ENCODE assay signal across 30 cellular contexts in the genomic region with DNA sequence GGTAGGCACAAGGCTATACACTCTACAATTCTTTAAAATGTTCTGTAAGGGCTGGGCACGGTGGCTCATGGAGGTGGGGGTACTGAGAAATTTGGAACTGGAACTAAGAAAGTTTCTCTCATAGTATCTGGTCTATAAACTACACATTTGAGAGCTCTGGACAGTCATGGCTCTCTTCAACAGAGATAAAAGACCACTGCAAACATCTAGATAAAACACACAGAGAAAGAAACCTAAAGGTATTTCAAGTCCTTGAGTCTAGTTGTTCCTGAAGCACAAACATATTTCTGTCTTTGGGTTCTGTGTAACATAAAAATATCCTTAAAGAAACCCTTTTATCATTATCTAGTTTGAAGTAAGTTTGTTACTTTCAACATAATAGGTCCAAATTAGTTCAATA. TPM values are rescaled to one million over a fixed set of nuclear protein-coding genes. Genes with fewer than 3 reads are reported as not detected.
DNase-seq lines count a peak whose midpoint lies in the region; ATAC-seq, FAIRE-seq and TF ChIP-seq lines count a peak whose summit lies in the region.
"Had no signal": no experiment of that assay in that cellular context is flagged by ENCODE, and none has a peak within 500 bp of the region (broad histone marks: within the 10 kb centered on the region; RNA-seq: fewer than 3 reads in every experiment).

No MANE protein-coding gene starts in this region.

- H2BK120ac ChIP-seq in IMR-90 (ENCODE audit: low read depth, low read length) (no peak overlapping the region), H9 (ENCODE audit: low read depth, low read length, poor library complexity, severe bottlenecking) (no peak overlapping the region)

- POLR2A ChIA-PET in IMR-90 (lab: Charles Lee; ENCODE audit: unreplicated experiment) (no interaction called here), GM12878 (lab: Charles Lee) (interaction anchor here (11.4 to 14.9 kb wide), 2 partner anchors 16 to 21 kb away, joined by 246 to 329 read pairs; no protein-coding TSS in a partner anchor)

- no peak overlapping the region for H2BK12ac ChIP-seq in H9 (ENCODE audit: insufficient read length, low read depth, low read length)

- no peak for DNase-seq in activated T-cell treated with anti-CD3 and anti-CD28 coated beads, Interleukin-2, amount 50 U/mL, for 72 hours
- no peak for DNase-seq in activated T-cell treated with anti-CD3 and anti-CD28 coated beads, Interleukin-2, amount 50 U/mL, for 24 hours
- DNase-seq in IMR-90 (no peak), GM12878 (ENCODE audit: low read depth, low spot score) (no peak), H9 (no peak)
- DNase-seq in stimulated activated naive B cell treated with anti-CD40 and anti-IgM and Interleukin-4, amounts not matched to agents 10 μg/mL and 1 μg/mL and 100 μg/mL, for 72 hours: no peak
- DNase-seq in stimulated activated CD4-positive, alpha-beta T cell treated with anti-CD3 and anti-CD28 coated beads, Interleukin-4, amount 100 ng/mL, for 24 hours: no peak
- DNase-seq: 8988T; activated CD8-positive, alpha-beta memory T cell treated with anti-CD3 and anti-CD28 coated beads, Interleukin-2, amount 10 ng/mL, durations not matched to agents 7 days and 5 days; activated naive CD4-positive, alpha-beta T cell treated with anti-CD3 and anti-CD28 coated beads for 36 hours; activated T-cell treated with anti-CD3 and anti-CD28 coated beads, Interleukin-2, amount 50 U/mL, for 48 hours; body of pancreas; CD4-positive, alpha-beta memory T cell; cerebellar nuclear complex; DMS 273 treated with DMSO at 0.1 percent for 48 hours; kidney; left ventricle myocardium superior; naive thymus-derived CD4-positive, alpha-beta T cell; NCI-H1694 treated with DMSO at 0.1 percent for 48 hours; NCI-H446 treated with DMSO at 0.1 percent for 48 hours; substantia nigra; trophoblast cell had no signal

- H2AK5ac ChIP-seq in IMR-90 (ENCODE audit: low read depth, low read length): peak overlapping the region; percentile 13; the same call in 1 of the 2 replicates
- H2AK5ac ChIP-seq in H9 (ENCODE audit: insufficient read length, low read length): no peak overlapping the region

- WGBS in IMR-90 (ENCODE audit: extremely low coverage in 2 of 2, insufficient read length in 1 of 2), 2 experiments: no CpG with 5 or more reads among the region's 1 CpG
- 100% methylated on average over 1 of the region's 1 CpG for WGBS in GM12878 (ENCODE audit: insufficient coverage, insufficient replicate concordance, low lambda C conversion rate, missing lambda C conversion rate)
- WGBS in H9 (ENCODE audit: extremely low coverage, insufficient read length, low lambda C conversion rate): no CpG with 5 or more reads among the region's 1 CpG

- TF ChIP-seq EP300 in GM12878 (IDR thresholded peaks at IDR 0.05; ENCODE audit: borderline replicate concordance in 1 of 2, control insufficient read depth in 1 of 2, low read depth in 2 of 2, low read length in 2 of 2): no peak

- no peak for FAIRE-seq in GM12878 (lab: Jason Lieb, UNC)
- FAIRE-seq: frontal cortex, kidney had no signal

- SMC1A ChIA-PET in GM12878 (lab: Charles Lee; ENCODE audit: uncharacterized antibody, unreplicated experiment): interaction anchor here (1.2 to 3.0 kb wide), 5 partner anchors 10 to 34 kb away, joined by 3 to 15 read pairs (median 4); no protein-coding TSS in a partner anchor

- H3K56ac ChIP-seq in IMR-90 (ENCODE audit: extremely low read depth, insufficient read depth, low read length) (no peak overlapping the region), H9 (ENCODE audit: insufficient read length, low read depth, low read length) (no peak overlapping the region)

- H3K18ac ChIP-seq in IMR-90 (ENCODE audit: low read depth, low read length) (no peak overlapping the region), H9 (ENCODE audit: insufficient read length, low read depth, low read length) (no peak overlapping the region)

- H3K4ac ChIP-seq in IMR-90 (ENCODE audit: low read depth, low read length) (no peak overlapping the region), H9 (ENCODE audit: low read depth, low read length) (no peak overlapping the region)

- peaks cover 68% of the 10 kb centered on the region for H3K4me1 Mint-ChIP-seq in activated T-cell treated with anti-CD3 and anti-CD28 coated beads, Interleukin-2, amount 50 U/mL, for 72 hours (ENCODE audit: low read depth)
- peaks cover 66% of the 10 kb centered on the region for H3K4me1 Mint-ChIP-seq in activated T-cell treated with anti-CD3 and anti-CD28 coated beads, Interleukin-2, amount 50 U/mL, for 24 hours (ENCODE audit: low read depth)
- peaks cover 31 to 69% of the 10 kb centered on the region in 2 donors for H3K4me1 Mint-ChIP-seq in stimulated activated naive B cell treated with anti-CD40 and anti-IgM and Interleukin-4, amounts not matched to agents 10 μg/mL and 1 μg/mL and 100 μg/mL, for 72 hours
- H3K4me1 Mint-ChIP-seq in H9: peaks cover 28 to 32% of the 10 kb centered on the region in 2 experiments

- H3K9ac ChIP-seq in IMR-90 (ENCODE audit: low read depth, low read length): no peak overlapping the region
- H3K9ac ChIP-seq in GM12878 (ENCODE audit: control insufficient read depth, insufficient read depth, low read length): peak overlapping the region; percentile 37; the same call in 1 of the 2 replicates
- H3K9ac ChIP-seq in H9 (ENCODE audit: extremely low read depth, insufficient read length, low read length): no peak overlapping the region

- peaks cover 0 to 2% of the 10 kb centered on the region in 2 donors for H3K9me3 Mint-ChIP-seq in activated T-cell treated with anti-CD3 and anti-CD28 coated beads, Interleukin-2, amount 50 U/mL, for 72 hours
- H3K9me3 Mint-ChIP-seq in activated T-cell treated with anti-CD3 and anti-CD28 coated beads, Interleukin-2, amount 50 U/mL, for 24 hours: no peaks in the 10 kb centered on the region
- H3K9me3 Mint-ChIP-seq in stimulated activated naive B cell treated with anti-CD40 and anti-IgM and Interleukin-4, amounts not matched to agents 10 μg/mL and 1 μg/mL and 100 μg/mL, for 72 hours: no peaks in the 10 kb centered on the region
- H3K9me3 Mint-ChIP-seq in H9: no peaks in the 10 kb centered on the region
- H3K9me3 Mint-ChIP-seq: activated naive CD4-positive, alpha-beta T cell treated with anti-CD3 and anti-CD28 coated beads for 36 hours; CD4-positive, alpha-beta memory T cell; stimulated activated effector memory CD8-positive, alpha-beta T cell treated with anti-CD3 and anti-CD28 coated beads, Interleukin-12 subunit alpha, Interleukin-12 subunit beta, amount 100 ng/mL, for 72 hours had no signal

- H2BK15ac ChIP-seq in IMR-90 (ENCODE audit: low read depth, low read length) (no peak overlapping the region), H9 (ENCODE audit: low read depth, low read length) (no peak overlapping the region)

- peaks cover 15% of the 10 kb centered on the region for H3K9me1 ChIP-seq in IMR-90 (ENCODE audit: insufficient read depth, low read length)

- H3K9me3 ChIP-seq in IMR-90 (ENCODE audit: control insufficient read depth, insufficient read depth, low read length): no peaks in the 10 kb centered on the region
- H3K9me3 ChIP-seq in GM12878 (replicated peaks; ENCODE audit: control insufficient read depth, insufficient read depth, low read length): peaks cover 2% of the 10 kb centered on the region; the same call in 2 of the 3 replicates
- no peaks in the 10 kb centered on the region for H3K9me3 ChIP-seq in H9 (ENCODE audit: control insufficient read depth, low read depth, low read length)
- H3K9me3 ChIP-seq: body of pancreas, neutrophil, SJSA1 had no signal

- H3K4me3 Mint-ChIP-seq in activated T-cell treated with anti-CD3 and anti-CD28 coated beads, Interleukin-2, amount 50 U/mL, for 72 hours: no peak overlapping the region
- no peak overlapping the region for H3K4me3 Mint-ChIP-seq in activated T-cell treated with anti-CD3 and anti-CD28 coated beads, Interleukin-2, amount 50 U/mL, for 24 hours
- peak overlapping the region in 1 of 2 donors; percentile 52 for H3K4me3 Mint-ChIP-seq in stimulated activated naive B cell treated with anti-CD40 and anti-IgM and Interleukin-4, amounts not matched to agents 10 μg/mL and 1 μg/mL and 100 μg/mL, for 72 hours
- H3K4me3 Mint-ChIP-seq in H9: no peak overlapping the region
- H3K4me3 Mint-ChIP-seq: activated CD8-positive, alpha-beta memory T cell treated with anti-CD3 and anti-CD28 coated beads, Interleukin-2, amount 10 ng/mL, durations not matched to agents 7 days and 5 days; activated naive CD4-positive, alpha-beta T cell treated with anti-CD3 and anti-CD28 coated beads for 36 hours; naive thymus-derived CD4-positive, alpha-beta T cell; stimulated activated effector memory CD8-positive, alpha-beta T cell treated with anti-CD3 and anti-CD28 coated beads, Interleukin-12 subunit alpha, Interleukin-12 subunit beta, amount 100 ng/mL, for 72 hours had no signal

- H2AK9ac ChIP-seq in IMR-90 (replicated peaks; ENCODE audit: low read depth, low read length, poor library complexity): no peak overlapping the region

- H4K20me1 ChIP-seq in IMR-90 (ENCODE audit: insufficient read depth, low read length) (peaks cover 9% of the 10 kb centered on the region; the same call in 1 of the 2 replicates), GM12878 (ENCODE audit: control insufficient read depth, insufficient read depth) (no peaks in the 10 kb centered on the region), H9 (ENCODE audit: control insufficient read depth, insufficient read depth, insufficient read length) (no peaks in the 10 kb centered on the region)

- no peaks in the 10 kb centered on the region for H3K27me3 Mint-ChIP-seq in activated T-cell treated with anti-CD3 and anti-CD28 coated beads, Interleukin-2, amount 50 U/mL, for 72 hours (ENCODE audit: low read depth)
- no peaks in the 10 kb centered on the region for H3K27me3 Mint-ChIP-seq in activated T-cell treated with anti-CD3 and anti-CD28 coated beads, Interleukin-2, amount 50 U/mL, for 24 hours
- no peaks in the 10 kb centered on the region for H3K27me3 Mint-ChIP-seq in stimulated activated naive B cell treated with anti-CD40 and anti-IgM and Interleukin-4, amounts not matched to agents 10 μg/mL and 1 μg/mL and 100 μg/mL, for 72 hours
- no peaks in the 10 kb centered on the region for H3K27me3 Mint-ChIP-seq in H9 (ENCODE audit: low read depth)
- H3K27me3 Mint-ChIP-seq: activated CD8-positive, alpha-beta memory T cell treated with anti-CD3 and anti-CD28 coated beads, Interleukin-2, amount 10 ng/mL, durations not matched to agents 7 days and 5 days; CD4-positive, alpha-beta memory T cell; naive thymus-derived CD4-positive, alpha-beta T cell; progenitor cell of endocrine pancreas had no signal

- peak overlapping the region; percentile 57 for H3K27ac Mint-ChIP-seq in activated T-cell treated with anti-CD3 and anti-CD28 coated beads, Interleukin-2, amount 50 U/mL, for 72 hours
- no peak overlapping the region for H3K27ac Mint-ChIP-seq in activated T-cell treated with anti-CD3 and anti-CD28 coated beads, Interleukin-2, amount 50 U/mL, for 24 hours
- H3K27ac Mint-ChIP-seq in stimulated activated naive B cell treated with anti-CD40 and anti-IgM and Interleukin-4, amounts not matched to agents 10 μg/mL and 1 μg/mL and 100 μg/mL, for 72 hours: peak overlapping the region; percentile 81
- no peak overlapping the region for H3K27ac Mint-ChIP-seq in H9
- H3K27ac Mint-ChIP-seq: activated CD8-positive, alpha-beta memory T cell treated with anti-CD3 and anti-CD28 coated beads, Interleukin-2, amount 10 ng/mL, durations not matched to agents 7 days and 5 days; activated naive CD4-positive, alpha-beta T cell treated with anti-CD3 and anti-CD28 coated beads for 36 hours; progenitor cell of endocrine pancreas; stimulated activated effector memory CD8-positive, alpha-beta T cell treated with anti-CD3 and anti-CD28 coated beads, Interleukin-12 subunit alpha, Interleukin-12 subunit beta, amount 100 ng/mL, for 72 hours had no signal

- no peak for TF ChIP-seq RAD21 in IMR-90 (IDR thresholded peaks at IDR 0.05; ENCODE audit: low read length)
- TF ChIP-seq RAD21 in GM12878 (IDR thresholded peaks at IDR 0.05; ENCODE audit: insufficient read depth, low read depth, low read length): no peak

- ATAC-seq in activated T-cell treated with anti-CD3 and anti-CD28 coated beads, Interleukin-2, amount 50 U/mL, for 72 hours (replicated peaks in 1 of 2): no peak
- ATAC-seq in IMR-90 (ENCODE audit: low read depth): no peak
- ATAC-seq in GM12878: no peak
- ATAC-seq in stimulated activated naive B cell treated with anti-CD40 and anti-IgM and Interleukin-4, amounts not matched to agents 10 μg/mL and 1 μg/mL and 100 μg/mL, for 72 hours (replicated peaks): no peak
- ATAC-seq in GM18498 (IDR thresholded peaks at IDR 0.05; ENCODE audit: unreplicated experiment): no peak
- ATAC-seq: activated CD8-positive, alpha-beta memory T cell treated with anti-CD3 and anti-CD28 coated beads, Interleukin-2, amount 10 ng/mL, durations not matched to agents 7 days and 5 days; body of pancreas; left ventricle myocardium superior; naive thymus-derived CD4-positive, alpha-beta T cell; sciatic nerve; stimulated activated effector memory CD8-positive, alpha-beta T cell treated with anti-CD3 and anti-CD28 coated beads, Interleukin-12 subunit alpha, Interleukin-12 subunit beta, amount 100 ng/mL, for 72 hours had no signal

- H3K4me3 ChIP-seq in IMR-90 (ENCODE audit: insufficient read depth, low read depth, low read length) (no peak overlapping the region), GM12878 (peak overlapping the region; percentile 56)
- H3K4me3 ChIP-seq: body of pancreas, SJSA1 had no signal

- H3K14ac ChIP-seq in IMR-90 (replicated peaks; ENCODE audit: low read depth, low read length) (no peak overlapping the region), H9 (ENCODE audit: insufficient read depth, low read length) (no peak overlapping the region)

- intact Hi-C loops in IMR-90 (cut with micrococcal nuclease): no loop called here
- intact Hi-C loops in GM12878 (cut with micrococcal nuclease; ENCODE audit: unreplicated experiment): no loop called here

- peaks cover 3 to 5% of the 10 kb centered on the region in 2 donors for H3K36me3 Mint-ChIP-seq in activated T-cell treated with anti-CD3 and anti-CD28 coated beads, Interleukin-2, amount 50 U/mL, for 72 hours (ENCODE audit: insufficient read depth in 2 of 2)
- peaks cover 14% of the 10 kb centered on the region for H3K36me3 Mint-ChIP-seq in activated T-cell treated with anti-CD3 and anti-CD28 coated beads, Interleukin-2, amount 50 U/mL, for 24 hours (ENCODE audit: low read depth)
- peaks cover 0 to 12% of the 10 kb centered on the region in 2 donors for H3K36me3 Mint-ChIP-seq in stimulated activated naive B cell treated with anti-CD40 and anti-IgM and Interleukin-4, amounts not matched to agents 10 μg/mL and 1 μg/mL and 100 μg/mL, for 72 hours
- no peaks in the 10 kb centered on the region for H3K36me3 Mint-ChIP-seq in H9 (ENCODE audit: insufficient read depth in 1 of 3, low read depth in 3 of 3)

- H3K27me3 ChIP-seq in IMR-90 (ENCODE audit: control insufficient read depth, insufficient read depth, low read length): no peaks in the 10 kb centered on the region
- H3K27me3 ChIP-seq in GM12878 (replicated peaks in 1 of 2; ENCODE audit: control insufficient read depth in 2 of 2, insufficient read depth in 2 of 2, low read length in 1 of 2): no peaks in the 10 kb centered on the region
- H3K27me3 ChIP-seq in H9 (ENCODE audit: insufficient read depth, low read length): no peaks in the 10 kb centered on the region
- H3K27me3 ChIP-seq: body of pancreas, neutrophil, SJSA1 had no signal

- H3K36me3 ChIP-seq in IMR-90 (ENCODE audit: control insufficient read depth, insufficient read depth, low read length) (no peaks in the 10 kb centered on the region), GM12878 (ENCODE audit: control insufficient read depth in 2 of 2, insufficient read depth in 2 of 2, low read length in 1 of 2) (no peaks in the 10 kb centered on the region)
- H3K36me3 ChIP-seq: neutrophil had no signal

- H3K4me1 ChIP-seq in IMR-90 (ENCODE audit: control insufficient read depth, insufficient read depth, low read length): peaks cover 18% of the 10 kb centered on the region
- H3K4me1 ChIP-seq in GM12878 (ENCODE audit: control insufficient read depth, insufficient read depth, low read length): peaks cover 72% of the 10 kb centered on the region
- H3K4me1 ChIP-seq in H9 (ENCODE audit: insufficient read depth, low read length): peaks cover 10% of the 10 kb centered on the region; the same call in 1 of the 2 replicates

- H3K23me2 ChIP-seq in H9 (ENCODE audit: insufficient read length, low read depth, low read length, poor library complexity, severe bottlenecking): no peaks in the 10 kb centered on the region

- H4K8ac ChIP-seq in IMR-90 (ENCODE audit: low read depth in 2 of 2, low read length in 2 of 2) (peak overlapping the region in 1 of 2 experiments; percentile 30; a peak in 1 of 4 replicates), H9 (replicated peaks; ENCODE audit: insufficient read length, low read depth, low read length) (no peak overlapping the region)

- H4K5ac ChIP-seq in IMR-90 (ENCODE audit: low read depth, low read length): no peak overlapping the region
- H4K5ac ChIP-seq in H9 (ENCODE audit: insufficient read length, low read depth, low read length): no peak overlapping the region

- dilution Hi-C loops in IMR-90 (cut with HindIII; ENCODE audit: low sequenced_read_pairs, unreplicated experiment): no loop called here

- H4K91ac ChIP-seq in IMR-90 (ENCODE audit: insufficient read depth, low read depth, low read length) (no peak overlapping the region), H9 (ENCODE audit: insufficient read length, low read depth, low read length) (no peak overlapping the region)

- peaks cover 24 to 66% of the 10 kb centered on the region in 2 experiments for H3K79me1 ChIP-seq in IMR-90 (ENCODE audit: low read depth in 1 of 2, low read length in 2 of 2)
- H3K79me1 ChIP-seq in H9 (ENCODE audit: insufficient read depth, low read depth, low read length, poor library complexity, severe bottlenecking): peaks cover 10% of the 10 kb centered on the region

- TF ChIP-seq POLR2A in IMR-90 (IDR thresholded peaks at IDR 0.05; ENCODE audit: low read depth, low read length) (no peak), GM12878 (IDR thresholded peaks at IDR 0.05; ENCODE audit: low read depth, low read length) (no peak)

- TF ChIP-seq CTCF in IMR-90 (conservative IDR thresholded peaks at IDR 0.05; ENCODE audit: low read depth, low read length) (no peak), GM12878 (IDR thresholded peaks at IDR 0.05 in 2 of 3, conservative IDR thresholded peaks at IDR 0.05 in 1 of 3; ENCODE audit: control insufficient read depth in 2 of 3, extremely low read depth in 1 of 3, insufficient read depth in 1 of 3, low read depth in 3 of 3, low read length in 3 of 3) (no peak), H9 (conservative IDR thresholded peaks at IDR 0.05) (no peak)

- CTCF ChIA-PET in IMR-90 (lab: Yijun Ruan, JAX): no interaction called here
- CTCF ChIA-PET in GM12878 (lab: Yijun Ruan, JAX): interaction anchor here (3.9 kb wide), 1 partner anchor 12 kb away, joined by 15 read pairs; no protein-coding TSS in a partner anchor

- H3T11ph ChIP-seq in H9 (ENCODE audit: low read length): no peak overlapping the region

- BruUV-seq in IMR-90 (replicated peaks; lab: Mats Ljungman, UMichigan): no TSS peak
- TSS peak; percentile 50 for BruUV-seq in GM12878 (replicated peaks; lab: Mats Ljungman, UMichigan)

- H2BK5ac ChIP-seq in IMR-90 (ENCODE audit: low read depth, low read length, poor library complexity, severe bottlenecking): no peak overlapping the region
- no peak overlapping the region for H2BK5ac ChIP-seq in H9 (ENCODE audit: insufficient read length, low read length)

- H3K79me2 ChIP-seq in GM12878 (ENCODE audit: control insufficient read depth, insufficient read depth, low read length): peaks cover 83% of the 10 kb centered on the region
- peaks cover 2% of the 10 kb centered on the region; the same call in 1 of the 2 replicates for H3K79me2 ChIP-seq in H9 (ENCODE audit: insufficient read depth, low read length)

- H3K27ac ChIP-seq in IMR-90 (ENCODE audit: insufficient read depth, low read length) (no peak overlapping the region), GM12878 (ENCODE audit: control insufficient read depth, insufficient read depth) (peak overlapping the region; percentile 91), H9 (ENCODE audit: insufficient read length, low read depth, low read length) (no peak overlapping the region)
- H3K27ac ChIP-seq: body of pancreas, neutrophil, RWPE1, SJSA1 had no signal

- H3K4me2 ChIP-seq in IMR-90 (ENCODE audit: low read depth, low read length) (no peak overlapping the region), GM12878 (ENCODE audit: control insufficient read depth, insufficient read depth) (peak overlapping the region; percentile 45), H9 (ENCODE audit: insufficient read depth, insufficient read length, low read length) (no peak overlapping the region)

- no peak overlapping the region; the same call in 1 of the 2 replicates for H3K23ac ChIP-seq in IMR-90 (ENCODE audit: low read depth, low read length)
- H3K23ac ChIP-seq in H9 (ENCODE audit: insufficient read length, low read depth, low read length): no peak overlapping the region

- H2BK20ac ChIP-seq in IMR-90 (ENCODE audit: low read depth, low read length) (no peak overlapping the region), H9 (ENCODE audit: low read depth, low read length, poor library complexity, severe bottlenecking) (no peak overlapping the region)

- in situ Hi-C loops in IMR-90 (cut with MboI; ENCODE audit: low sequenced_read_pairs): no loop called here
- in situ Hi-C loops in GM12878 (cut with MboI): loop anchor here (25.0 kb wide), 2 partner anchors 1599 to 1699 kb away; partner anchors contain the start of genes BRD2, HLA-DMA and HLA-DPA1

- no peak overlapping the region for H2AFZ ChIP-seq in IMR-90 (replicated peaks; ENCODE audit: low read length, poor library complexity)
- H2AFZ ChIP-seq in GM12878 (ENCODE audit: control insufficient read depth, low read depth, low read length): no peak overlapping the region
- no peak overlapping the region for H2AFZ ChIP-seq in H9 (ENCODE audit: low read length)

- RAD21 ChIA-PET in GM12878 (lab: Charles Lee; ENCODE audit: unreplicated experiment): interaction anchor here (1.3 to 3.0 kb wide), 3 partner anchors 11 to 25 kb away, joined by 4 to 21 read pairs (median 19); no protein-coding TSS in a partner anchor

RNA-seq across cellular contexts. Expression of gene ILRUN, which starts 35.2 kb away (rescaled TPM):
- 10 to 100 TPM; 68.8 to 78.8 TPM for total RNA-seq in activated T-cell treated with anti-CD3 and anti-CD28 coated beads, Interleukin-2, amount 50 U/mL, for 72 hours
- 29.9 and 32.2 TPM in 2 replicates for total RNA-seq in IMR-90 (2012; rRNA removed)
- polyA plus RNA-seq in IMR-90 (2012; rRNA removed): 25.4 and 26.0 TPM in 2 replicates
- polyA plus RNA-seq in IMR-90 (2012; cell fraction: cytosol; rRNA removed): 16.3 and 17.2 TPM in 2 replicates
- 9.8 and 15.3 TPM in 2 replicates for polyA plus RNA-seq in IMR-90 (2012; cell fraction: nucleus; rRNA removed; ENCODE audit: low replicate concordance)
- total RNA-seq in GM12878 (2013; cell fraction: nucleolus; rRNA removed): 62.6 and 68.7 TPM in 2 replicates
- 45.5 and 47.0 TPM in 2 replicates for total RNA-seq in GM12878 (2014; rRNA removed)
- 55.5 and 56.2 TPM in 2 replicates for total RNA-seq in GM12878 (2014; rRNA removed; fragmentation: Illumina TruSeq; extraction: Trizol)
- 83.9 and 85.0 TPM in 2 replicates for total RNA-seq in GM12878 (2021)
- polyA plus RNA-seq in GM12878 (2011; ENCODE audit: low read depth): 59.5 TPM
- 82.3 and 114 TPM in 2 replicates for polyA plus RNA-seq in GM12878 (2011; rRNA removed)
- polyA plus RNA-seq in GM12878 (2011; cell fraction: cytosol; rRNA removed): 72.5 and 86.5 TPM in 2 replicates
- 31.9 and 38.5 TPM in 2 replicates for polyA plus RNA-seq in GM12878 (2011; cell fraction: nucleus; rRNA removed)
- polyA plus RNA-seq in GM12878 (2012): 76.8 and 76.9 TPM in 2 replicates
- 69.6 and 79.9 TPM in 2 replicates for polyA plus RNA-seq in GM12878 (2014; fragmentation: Illumina TruSeq; extraction: Trizol)
- 10 to 100 TPM; 21.0 to 27.2 TPM for polyA plus RNA-seq in GM12878 (2014; fragmentation: Nextera tagmentation; extraction: Ambion mirVana)
- 48.2 and 52.4 TPM in 2 replicates for polyA plus RNA-seq in GM12878 (2014; rRNA removed)
- polyA plus RNA-seq in GM12878 (2016; fragmentation: Nextera tagmentation; extraction: Ambion mirVana): 10 to 100 TPM; 30.2 to 34.1 TPM
- 137 and 147 TPM in 2 replicates for polyA minus RNA-seq in GM12878 (2011; rRNA and poly(A)+ RNA removed)
- 47.6 and 51.2 TPM in 2 replicates for polyA minus RNA-seq in GM12878 (2011; cell fraction: cytosol; rRNA and poly(A)+ RNA removed)
- 22.5 and 34.1 TPM in 2 replicates for polyA minus RNA-seq in GM12878 (2011; cell fraction: nucleus; rRNA and poly(A)+ RNA removed)
- total RNA-seq in H9 (2021): 63.7 and 64.6 TPM in 2 replicates

Comparison
In these comparisons a context has a peak if more than half of its experiments do, and no peak if none do; other contexts are left out.
1. H3K27ac Mint-ChIP-seq: peak in activated T-cell treated with anti-CD3 and anti-CD28 coated beads, Interleukin-2, amount 50 U/mL, for 72 hours (single experiment) and stimulated activated naive B cell treated with anti-CD40 and anti-IgM and Interleukin-4, amounts not matched to agents 10 μg/mL and 1 μg/mL and 100 μg/mL, for 72 hours (single experiment); none in activated T-cell treated with anti-CD3 and anti-CD28 coated beads, Interleukin-2, amount 50 U/mL, for 24 hours (single experiment) and H9 (0 of 3).